28 cellular contexts compared by ENCODE assay signal in genomic region chr7:134200970-134201369, GRCh38.
"Had no signal": no experiment of that assay in that cellular context is flagged by ENCODE, and none has a peak within 500 bp of the region (broad histone marks: within the 10 kb centered on the region; RNA-seq: fewer than 3 reads in every experiment).

No MANE protein-coding gene starts in this region.

- ATAC-seq: activated T-cell treated with anti-CD3 and anti-CD28 coated beads, Interleukin-2, amount 50 U/mL, for 72 hours; esophagus mucosa; heart left ventricle; T-helper 17 cell; WTC11 had no signal

- H3K9me3 ChIP-seq: heart left ventricle had no signal

- H3K36me3 ChIP-seq: brain microvascular endothelial cell, heart left ventricle had no signal

- H3K4me1 ChIP-seq: heart left ventricle had no signal

- H3K27ac ChIP-seq: brain microvascular endothelial cell, coronary artery, dorsolateral prefrontal cortex, heart left ventricle had no signal

- H3K27me3 ChIP-seq: brain microvascular endothelial cell, dorsolateral prefrontal cortex, heart left ventricle had no signal

- FAIRE-seq: astrocyte, bronchial epithelial cell, frontal cortex had no signal

- DNase-seq: activated CD4-positive, alpha-beta memory T cell treated with anti-CD3 and anti-CD28 coated beads, Interleukin-2, amount 10 ng/mL, durations not matched to agents 7 days and 5 days; activated CD4-positive, alpha-beta T cell treated with anti-CD3 and anti-CD28 coated beads for 1 hour; activated CD4-positive, alpha-beta T cell treated with anti-CD3 and anti-CD28 coated beads for 4 hours; activated CD4-positive, alpha-beta T cell treated with anti-CD3 and anti-CD28 coated beads, Interleukin-2, amount 10 ng/mL, durations not matched to agents 7 days and 5 days; activated CD4-positive, alpha-beta T cell treated with anti-CD3 and anti-CD28 coated beads, Interleukin-2, amount 50 U/mL, for 4 hours; activated CD8-positive, alpha-beta memory T cell treated with anti-CD3 and anti-CD28 coated beads, Interleukin-2, amount 50 U/mL, for 48 hours; activated gamma-delta T cell; activated naive CD4-positive, alpha-beta T cell treated with anti-CD3 and anti-CD28 coated beads, Interleukin-2, amount 50 U/mL, for 16 hours; activated naive CD4-positive, alpha-beta T cell treated with Interleukin-2 at 50 U/mL for 16 hours; activated T-cell treated with anti-CD3 and anti-CD28 coated beads for 4 hours; activated T-cell treated with anti-CD3 and anti-CD28 coated beads, Interleukin-2, amount 50 U/mL, for 24 hours; activated T-cell treated with anti-CD3 and anti-CD28 coated beads, Interleukin-2, amount 50 U/mL, for 72 hours; amniotic stem cell; anterior cingulate cortex; brain microvascular endothelial cell; dorsolateral prefrontal cortex; effector memory CD4-positive, alpha-beta T cell; endodermal cell; foreskin fibroblast; glutamatergic neuron; heart left ventricle; T-helper 17 cell had no signal

- H3K4me3 ChIP-seq: coronary artery, dorsolateral prefrontal cortex, heart left ventricle had no signal
